Comparison of ENCODE assay signal across 1 cellular context in genomic region chr11:45771194-45771941, GRCh38.
TF ChIP-seq lines count a peak whose summit lies in the region.

No MANE protein-coding gene starts in this region.

TF ChIP-seq in HepG2, 621 proteins besides CTCF, POLR2A, EP300 and RAD21 (continued from another document):
- TF ChIP-seq, protein P1, sequence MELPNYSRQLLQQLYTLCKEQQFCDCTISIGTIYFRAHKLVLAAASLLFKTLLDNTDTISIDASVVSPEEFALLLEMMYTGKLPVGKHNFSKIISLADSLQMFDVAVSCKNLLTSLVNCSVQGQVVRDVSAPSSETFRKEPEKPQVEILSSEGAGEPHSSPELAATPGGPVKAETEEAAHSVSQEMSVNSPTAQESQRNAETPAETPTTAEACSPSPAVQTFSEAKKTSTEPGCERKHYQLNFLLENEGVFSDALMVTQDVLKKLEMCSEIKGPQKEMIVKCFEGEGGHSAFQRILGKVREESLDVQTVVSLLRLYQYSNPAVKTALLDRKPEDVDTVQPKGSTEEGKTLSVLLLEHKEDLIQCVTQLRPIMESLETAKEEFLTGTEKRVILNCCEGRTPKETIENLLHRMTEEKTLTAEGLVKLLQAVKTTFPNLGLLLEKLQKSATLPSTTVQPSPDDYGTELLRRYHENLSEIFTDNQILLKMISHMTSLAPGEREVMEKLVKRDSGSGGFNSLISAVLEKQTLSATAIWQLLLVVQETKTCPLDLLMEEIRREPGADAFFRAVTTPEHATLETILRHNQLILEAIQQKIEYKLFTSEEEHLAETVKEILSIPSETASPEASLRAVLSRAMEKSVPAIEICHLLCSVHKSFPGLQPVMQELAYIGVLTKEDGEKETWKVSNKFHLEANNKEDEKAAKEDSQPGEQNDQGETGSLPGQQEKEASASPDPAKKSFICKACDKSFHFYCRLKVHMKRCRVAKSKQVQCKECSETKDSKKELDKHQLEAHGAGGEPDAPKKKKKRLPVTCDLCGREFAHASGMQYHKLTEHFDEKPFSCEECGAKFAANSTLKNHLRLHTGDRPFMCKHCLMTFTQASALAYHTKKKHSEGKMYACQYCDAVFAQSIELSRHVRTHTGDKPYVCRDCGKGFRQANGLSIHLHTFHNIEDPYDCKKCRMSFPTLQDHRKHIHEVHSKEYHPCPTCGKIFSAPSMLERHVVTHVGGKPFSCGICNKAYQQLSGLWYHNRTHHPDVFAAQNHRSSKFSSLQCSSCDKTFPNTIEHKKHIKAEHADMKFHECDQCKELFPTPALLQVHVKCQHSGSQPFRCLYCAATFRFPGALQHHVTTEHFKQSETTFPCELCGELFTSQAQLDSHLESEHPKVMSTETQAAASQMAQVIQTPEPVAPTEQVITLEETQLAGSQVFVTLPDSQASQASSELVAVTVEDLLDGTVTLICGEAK (IDR thresholded peaks at IDR 0.05), result no peak
- TF ChIP-seq, protein P1 (CRISPR knock-in tag; IDR thresholded peaks at IDR 0.05), result no peak
- TF ChIP-seq ZNF737 (CRISPR knock-in tag; IDR thresholded peaks at IDR 0.05; ENCODE audit: borderline replicate concordance) (0 out of 2 replicates have a peak, but pooled peaks have one; percentile 60), ARID4A (CRISPR knock-in tag; IDR thresholded peaks at IDR 0.05; ENCODE audit: borderline replicate concordance) (0 out of 2 replicates have a peak, but pooled peaks have one; percentile 4), HMG20B (CRISPR knock-in tag; conservative IDR thresholded peaks at IDR 0.05) (no peak), ZNF207 (IDR thresholded peaks at IDR 0.05; ENCODE audit: borderline replicate concordance) (no peak), BRD4 (CRISPR knock-in tag; IDR thresholded peaks at IDR 0.05) (no peak)
- TF ChIP-seq, protein P2, sequence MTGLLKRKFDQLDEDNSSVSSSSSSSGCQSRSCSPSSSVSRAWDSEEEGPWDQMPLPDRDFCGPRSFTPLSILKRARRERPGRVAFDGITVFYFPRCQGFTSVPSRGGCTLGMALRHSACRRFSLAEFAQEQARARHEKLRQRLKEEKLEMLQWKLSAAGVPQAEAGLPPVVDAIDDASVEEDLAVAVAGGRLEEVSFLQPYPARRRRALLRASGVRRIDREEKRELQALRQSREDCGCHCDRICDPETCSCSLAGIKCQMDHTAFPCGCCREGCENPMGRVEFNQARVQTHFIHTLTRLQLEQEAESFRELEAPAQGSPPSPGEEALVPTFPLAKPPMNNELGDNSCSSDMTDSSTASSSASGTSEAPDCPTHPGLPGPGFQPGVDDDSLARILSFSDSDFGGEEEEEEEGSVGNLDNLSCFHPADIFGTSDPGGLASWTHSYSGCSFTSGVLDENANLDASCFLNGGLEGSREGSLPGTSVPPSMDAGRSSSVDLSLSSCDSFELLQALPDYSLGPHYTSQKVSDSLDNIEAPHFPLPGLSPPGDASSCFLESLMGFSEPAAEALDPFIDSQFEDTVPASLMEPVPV (CRISPR knock-in tag; IDR thresholded peaks at IDR 0.05), result no peak
